1 cellular context compared by ENCODE assay signal in genomic region chr2:25342372-25343186, GRCh38.
TF ChIP-seq lines count a peak whose summit lies in the region.

No MANE protein-coding gene starts in this region.

TF ChIP-seq in GM12878, 131 proteins besides CTCF, POLR2A, EP300 and RAD21 (continued from another document and continues in another):
- TF ChIP-seq CHD4 (IDR thresholded peaks at IDR 0.05) (no peak), HSF1 (IDR thresholded peaks at IDR 0.05; ENCODE audit: low read depth, low read length) (no peak), POLR2AphosphoS5 (IDR thresholded peaks at IDR 0.05; ENCODE audit: low read length) (no peak), MTA2 (IDR thresholded peaks at IDR 0.05; ENCODE audit: low read depth) (no peak), MYB (IDR thresholded peaks at IDR 0.05; ENCODE audit: borderline replicate concordance, low read depth, low read length) (no peak), TBL1XR1 (IDR thresholded peaks at IDR 0.05; ENCODE audit: low read depth, low read length) (peak; percentile 34; the same call in 1 of the 2 replicates), ZNF217 (IDR thresholded peaks at IDR 0.05) (no peak), POU2F2 (IDR thresholded peaks at IDR 0.05; ENCODE audit: borderline replicate concordance, low read depth, low read length) (0 out of 3 replicates have a peak, but pooled peaks have one; percentile 28), ZBTB40 (IDR thresholded peaks at IDR 0.05; ENCODE audit: borderline replicate concordance) (peak; percentile 30; the same call in 1 of the 2 replicates), NR2C2 (IDR thresholded peaks at IDR 0.05; ENCODE audit: borderline replicate concordance, control insufficient read depth, insufficient read length, low read depth) (no peak), SRF (IDR thresholded peaks at IDR 0.05; ENCODE audit: low read depth in 2 of 2, low read length in 2 of 2) (no peak), ZBTB4 (CRISPR knock-in tag; IDR thresholded peaks at IDR 0.05) (no peak), GABPA (IDR thresholded peaks at IDR 0.05; ENCODE audit: low read depth) (no peak), WRNIP1 (IDR thresholded peaks at IDR 0.05; ENCODE audit: borderline replicate concordance, low read depth, low read length) (no peak), CEBPB (IDR thresholded peaks at IDR 0.05; ENCODE audit: borderline replicate concordance in 1 of 2, low read depth in 2 of 2, low read length in 2 of 2) (peak in 1 of 2 experiments; percentile 33; a peak in 1 of 4 replicates), HCFC1 (IDR thresholded peaks at IDR 0.05; ENCODE audit: low read length) (no peak; the same call in 1 of the 2 replicates), ZNF687 (IDR thresholded peaks at IDR 0.05) (peak; percentile 67), ESRRA (IDR thresholded peaks at IDR 0.05; ENCODE audit: low read length) (0 out of 2 replicates have a peak, but pooled peaks have one; percentile 27), SIX5 (IDR thresholded peaks at IDR 0.05; ENCODE audit: low read depth, low read length, severe bottlenecking) (no peak), STAT3 (IDR thresholded peaks at IDR 0.05; ENCODE audit: low read depth, low read length) (no peak), ZNF207 (IDR thresholded peaks at IDR 0.05; ENCODE audit: borderline replicate concordance) (peak; percentile 91)
- TF ChIP-seq, protein P1, sequence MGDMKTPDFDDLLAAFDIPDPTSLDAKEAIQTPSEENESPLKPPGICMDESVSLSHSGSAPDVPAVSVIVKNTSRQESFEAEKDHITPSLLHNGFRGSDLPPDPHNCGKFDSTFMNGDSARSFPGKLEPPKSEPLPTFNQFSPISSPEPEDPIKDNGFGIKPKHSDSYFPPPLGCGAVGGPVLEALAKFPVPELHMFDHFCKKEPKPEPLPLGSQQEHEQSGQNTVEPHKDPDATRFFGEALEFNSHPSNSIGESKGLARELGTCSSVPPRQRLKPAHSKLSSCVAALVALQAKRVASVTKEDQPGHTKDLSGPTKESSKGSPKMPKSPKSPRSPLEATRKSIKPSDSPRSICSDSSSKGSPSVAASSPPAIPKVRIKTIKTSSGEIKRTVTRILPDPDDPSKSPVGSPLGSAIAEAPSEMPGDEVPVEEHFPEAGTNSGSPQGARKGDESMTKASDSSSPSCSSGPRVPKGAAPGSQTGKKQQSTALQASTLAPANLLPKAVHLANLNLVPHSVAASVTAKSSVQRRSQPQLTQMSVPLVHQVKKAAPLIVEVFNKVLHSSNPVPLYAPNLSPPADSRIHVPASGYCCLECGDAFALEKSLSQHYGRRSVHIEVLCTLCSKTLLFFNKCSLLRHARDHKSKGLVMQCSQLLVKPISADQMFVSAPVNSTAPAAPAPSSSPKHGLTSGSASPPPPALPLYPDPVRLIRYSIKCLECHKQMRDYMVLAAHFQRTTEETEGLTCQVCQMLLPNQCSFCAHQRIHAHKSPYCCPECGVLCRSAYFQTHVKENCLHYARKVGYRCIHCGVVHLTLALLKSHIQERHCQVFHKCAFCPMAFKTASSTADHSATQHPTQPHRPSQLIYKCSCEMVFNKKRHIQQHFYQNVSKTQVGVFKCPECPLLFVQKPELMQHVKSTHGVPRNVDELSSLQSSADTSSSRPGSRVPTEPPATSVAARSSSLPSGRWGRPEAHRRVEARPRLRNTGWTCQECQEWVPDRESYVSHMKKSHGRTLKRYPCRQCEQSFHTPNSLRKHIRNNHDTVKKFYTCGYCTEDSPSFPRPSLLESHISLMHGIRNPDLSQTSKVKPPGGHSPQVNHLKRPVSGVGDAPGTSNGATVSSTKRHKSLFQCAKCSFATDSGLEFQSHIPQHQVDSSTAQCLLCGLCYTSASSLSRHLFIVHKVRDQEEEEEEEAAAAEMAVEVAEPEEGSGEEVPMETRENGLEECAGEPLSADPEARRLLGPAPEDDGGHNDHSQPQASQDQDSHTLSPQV (IDR thresholded peaks at IDR 0.05), result no peak
- TF ChIP-seq, protein P2, sequence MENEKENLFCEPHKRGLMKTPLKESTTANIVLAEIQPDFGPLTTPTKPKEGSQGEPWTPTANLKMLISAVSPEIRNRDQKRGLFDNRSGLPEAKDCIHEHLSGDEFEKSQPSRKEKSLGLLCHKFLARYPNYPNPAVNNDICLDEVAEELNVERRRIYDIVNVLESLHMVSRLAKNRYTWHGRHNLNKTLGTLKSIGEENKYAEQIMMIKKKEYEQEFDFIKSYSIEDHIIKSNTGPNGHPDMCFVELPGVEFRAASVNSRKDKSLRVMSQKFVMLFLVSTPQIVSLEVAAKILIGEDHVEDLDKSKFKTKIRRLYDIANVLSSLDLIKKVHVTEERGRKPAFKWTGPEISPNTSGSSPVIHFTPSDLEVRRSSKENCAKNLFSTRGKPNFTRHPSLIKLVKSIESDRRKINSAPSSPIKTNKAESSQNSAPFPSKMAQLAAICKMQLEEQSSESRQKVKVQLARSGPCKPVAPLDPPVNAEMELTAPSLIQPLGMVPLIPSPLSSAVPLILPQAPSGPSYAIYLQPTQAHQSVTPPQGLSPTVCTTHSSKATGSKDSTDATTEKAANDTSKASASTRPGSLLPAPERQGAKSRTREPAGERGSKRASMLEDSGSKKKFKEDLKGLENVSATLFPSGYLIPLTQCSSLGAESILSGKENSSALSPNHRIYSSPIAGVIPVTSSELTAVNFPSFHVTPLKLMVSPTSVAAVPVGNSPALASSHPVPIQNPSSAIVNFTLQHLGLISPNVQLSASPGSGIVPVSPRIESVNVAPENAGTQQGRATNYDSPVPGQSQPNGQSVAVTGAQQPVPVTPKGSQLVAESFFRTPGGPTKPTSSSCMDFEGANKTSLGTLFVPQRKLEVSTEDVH (IDR thresholded peaks at IDR 0.05; ENCODE audit: low read depth, partially characterized antibody), result no peak
- TF ChIP-seq, protein P3, sequence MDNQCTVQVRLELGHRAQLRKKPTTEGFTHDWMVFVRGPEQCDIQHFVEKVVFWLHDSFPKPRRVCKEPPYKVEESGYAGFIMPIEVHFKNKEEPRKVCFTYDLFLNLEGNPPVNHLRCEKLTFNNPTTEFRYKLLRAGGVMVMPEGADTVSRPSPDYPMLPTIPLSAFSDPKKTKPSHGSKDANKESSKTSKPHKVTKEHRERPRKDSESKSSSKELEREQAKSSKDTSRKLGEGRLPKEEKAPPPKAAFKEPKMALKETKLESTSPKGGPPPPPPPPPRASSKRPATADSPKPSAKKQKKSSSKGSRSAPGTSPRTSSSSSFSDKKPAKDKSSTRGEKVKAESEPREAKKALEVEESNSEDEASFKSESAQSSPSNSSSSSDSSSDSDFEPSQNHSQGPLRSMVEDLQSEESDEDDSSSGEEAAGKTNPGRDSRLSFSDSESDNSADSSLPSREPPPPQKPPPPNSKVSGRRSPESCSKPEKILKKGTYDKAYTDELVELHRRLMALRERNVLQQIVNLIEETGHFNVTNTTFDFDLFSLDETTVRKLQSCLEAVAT (IDR thresholded peaks at IDR 0.05), result peak; percentile 57; the same call in 1 of the 2 replicates
- TF ChIP-seq, protein P4, sequence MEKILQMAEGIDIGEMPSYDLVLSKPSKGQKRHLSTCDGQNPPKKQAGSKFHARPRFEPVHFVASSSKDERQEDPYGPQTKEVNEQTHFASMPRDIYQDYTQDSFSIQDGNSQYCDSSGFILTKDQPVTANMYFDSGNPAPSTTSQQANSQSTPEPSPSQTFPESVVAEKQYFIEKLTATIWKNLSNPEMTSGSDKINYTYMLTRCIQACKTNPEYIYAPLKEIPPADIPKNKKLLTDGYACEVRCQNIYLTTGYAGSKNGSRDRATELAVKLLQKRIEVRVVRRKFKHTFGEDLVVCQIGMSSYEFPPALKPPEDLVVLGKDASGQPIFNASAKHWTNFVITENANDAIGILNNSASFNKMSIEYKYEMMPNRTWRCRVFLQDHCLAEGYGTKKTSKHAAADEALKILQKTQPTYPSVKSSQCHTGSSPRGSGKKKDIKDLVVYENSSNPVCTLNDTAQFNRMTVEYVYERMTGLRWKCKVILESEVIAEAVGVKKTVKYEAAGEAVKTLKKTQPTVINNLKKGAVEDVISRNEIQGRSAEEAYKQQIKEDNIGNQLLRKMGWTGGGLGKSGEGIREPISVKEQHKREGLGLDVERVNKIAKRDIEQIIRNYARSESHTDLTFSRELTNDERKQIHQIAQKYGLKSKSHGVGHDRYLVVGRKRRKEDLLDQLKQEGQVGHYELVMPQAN (conservative IDR thresholded peaks at IDR 0.05), result peak; percentile 91
